ENCODE assay signal across 19 cellular contexts in genomic region chr6:35230950-35231349, GRCh38. TPM values are rescaled to one million over a fixed set of nuclear protein-coding genes. Genes with fewer than 3 reads are reported as not detected.
DNase-seq lines count a peak whose midpoint lies in the region; ATAC-seq lines count a peak whose summit lies in the region.
"Had no signal": no experiment of that assay in that cellular context is flagged by ENCODE, and none has a peak within 500 bp of the region (broad histone marks: within the 10 kb centered on the region; RNA-seq: fewer than 3 reads in every experiment).

No MANE protein-coding gene starts in this region.

- in situ Hi-C loops in G401 (cut with HindIII; ENCODE audit: low sequenced_read_pairs), result no loop called here

- intact Hi-C loops in left ventricle myocardium superior (cut with micrococcal nuclease), result no loop called here

- H3K27me3 ChIP-seq in H7 (ENCODE audit: control insufficient read depth, insufficient read depth, low read length), result no peaks in the 10 kb centered on the region; the same call in 1 of the 2 replicates
- H3K27me3 ChIP-seq: BLaER1 treated with 17β-estradiol and CSF1 and Interleukin-3, amounts not matched to agents 10 nM and 100 nM had no signal

- peak; percentile 32 for DNase-seq in G401 (ENCODE audit: low spot score)
- DNase-seq in cerebellar cortex (ENCODE audit: low spot score), result peak; percentile 15
- DNase-seq in left ventricle myocardium superior, result peak; percentile 80
- peak; percentile 28 for DNase-seq in pons (ENCODE audit: low spot score)
- DNase-seq in activated gamma-delta T cell treated with Interleukin-2 at 50 U/mL for 16 hours, result no peak
- DNase-seq in Kasumi-1 (lab: John Stamatoyannopoulos, UW), result no peak
- DNase-seq in H7, result no peak
- DNase-seq: activated B cell treated with CpG ODN at 0.5 μM for 24 hours; activated CD8-positive, alpha-beta memory T cell treated with anti-CD3 and anti-CD28 coated beads for 24 hours; lower lobe of right lung; naive thymus-derived CD8-positive, alpha-beta T cell; NCI-H226; NK-92 treated with Interleukin-12 subunit alpha and Interleukin-12 subunit beta, amount 100 ng/mL, for 24 hours; SK-N-SH; small intestine; stimulated activated CD4-positive, alpha-beta T cell treated with anti-CD3 and anti-CD28 coated beads, Interleukin-4, amount 100 ng/mL, for 1 hour had no signal

- no peak overlapping the region for H3K4me3 ChIP-seq in H7 (ENCODE audit: insufficient read depth, low read depth, low read length)
- H3K4me3 ChIP-seq: BLaER1 treated with 17β-estradiol and CSF1 and Interleukin-3, amounts not matched to agents 10 nM and 100 nM; lower lobe of right lung had no signal

- no peaks in the 10 kb centered on the region for H3K36me3 ChIP-seq in H7 (replicated peaks; ENCODE audit: control insufficient read depth, insufficient read depth, low read length)
- H3K36me3 ChIP-seq: lower lobe of right lung had no signal

- ATAC-seq in left ventricle myocardium superior (peak; percentile 71), GM18909 (IDR thresholded peaks at IDR 0.05; ENCODE audit: poor library complexity, unreplicated experiment) (no peak)
- ATAC-seq: activated naive CD4-positive, alpha-beta T cell treated with anti-CD3 and anti-CD28 coated beads, Interleukin-2, amount 50 U/mL, for 72 hours; lower lobe of right lung; naive thymus-derived CD8-positive, alpha-beta T cell had no signal

RNA-seq across cellular contexts. Expression of gene SCUBE3, which starts 17.2 kb away (rescaled TPM):
- 0.12 and 0.24 TPM in 2 replicates for total RNA-seq in G401 (2014; rRNA removed; shearing (Covaris generic))
- 3.5 TPM for total RNA-seq in left ventricle myocardium superior
- total RNA-seq in H7 (2014; rRNA removed; shearing (Covaris generic)), result 0.45 and 0.70 TPM in 2 replicates
- total RNA-seq: activated B cell treated with CpG ODN at 0.5 μM for 24 hours had no signal

RNA-seq across cellular contexts. Expression of gene ZNF76, which starts 28.6 kb away (rescaled TPM):
- 18.6 and 26.0 TPM in 2 replicates for total RNA-seq in G401 (2014; rRNA removed; shearing (Covaris generic))
- 44.1 TPM for total RNA-seq in left ventricle myocardium superior
- 13.8 and 17.2 TPM in 2 replicates for total RNA-seq in H7 (2014; rRNA removed; shearing (Covaris generic))

Comparison
In these comparisons a context has a peak if more than half of its experiments do, and no peak if none do; other contexts are left out.
1. DNase-seq: peak in G401 (single experiment), cerebellar cortex (single experiment), left ventricle myocardium superior (single experiment) and pons (single experiment); none in activated gamma-delta T cell treated with Interleukin-2 at 50 U/mL for 16 hours (single experiment), Kasumi-1 (0 of 2) and H7 (single experiment).